ENCODE assay signal across 8 cellular contexts in the genomic region with DNA sequence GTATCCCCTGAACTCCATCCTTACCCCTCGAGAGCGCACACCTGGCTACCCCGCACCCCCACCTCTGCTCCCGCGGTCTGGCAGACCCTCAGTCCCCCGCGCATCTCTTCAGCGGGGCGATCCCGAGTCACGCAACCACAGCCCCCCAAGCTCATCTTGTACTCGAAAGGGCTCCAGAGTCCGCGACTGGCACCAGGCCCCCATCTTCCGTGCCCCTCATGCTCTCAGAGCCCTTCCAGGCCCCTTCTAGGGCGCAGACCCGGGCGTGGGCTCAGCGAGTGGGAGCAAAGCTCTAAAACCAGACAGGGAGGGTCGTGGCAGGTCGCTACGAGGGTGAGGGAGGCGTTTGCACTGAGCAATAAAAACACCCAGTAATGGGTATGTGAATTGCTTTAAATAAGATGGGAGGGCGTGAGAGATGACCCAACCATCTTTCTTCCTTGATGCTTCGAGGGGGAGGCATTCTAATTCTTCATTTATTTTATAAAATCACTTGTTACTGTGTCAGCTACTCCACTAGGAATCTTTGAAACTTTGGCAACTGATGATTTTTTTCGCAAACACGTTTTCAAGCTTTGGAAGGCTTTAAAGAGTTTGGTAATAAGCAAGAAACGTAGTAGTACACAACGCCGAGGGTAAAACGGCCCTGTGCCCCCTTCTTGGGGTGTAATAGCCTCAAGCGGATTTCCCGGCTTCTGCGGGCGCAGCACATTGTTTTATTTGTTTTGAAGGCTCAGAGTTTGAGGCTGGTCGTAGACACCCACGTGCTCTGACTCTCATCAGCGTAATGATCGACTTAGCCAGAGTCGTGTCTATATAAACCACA. TPM values are rescaled to one million over a fixed set of nuclear protein-coding genes. Genes with fewer than 3 reads are reported as not detected.
A peak's percentile ranks its signal among the peaks of the same experiment; 100 is the strongest.
DNase-seq lines count a peak whose midpoint lies in the region; ATAC-seq lines count a peak whose summit lies in the region.

No MANE protein-coding gene starts in this region.

- peaks cover 67% of the 10 kb centered on the region for H3K27me3 ChIP-seq in NT2/D1 (ENCODE audit: insufficient read depth, insufficient read length)
- H3K27me3 ChIP-seq in Karpas-422 (ENCODE audit: low read length): no peaks in the 10 kb centered on the region

- no peaks in the 10 kb centered on the region for H3K9me3 ChIP-seq in NT2/D1 (ENCODE audit: insufficient read depth, low read length)
- H3K9me3 ChIP-seq in Karpas-422 (ENCODE audit: low read length): no peaks in the 10 kb centered on the region

- no peaks in the 10 kb centered on the region for H4K20me1 ChIP-seq in Karpas-422 (ENCODE audit: insufficient read depth, low read depth, low read length)

- H3K9ac ChIP-seq in NT2/D1 (ENCODE audit: insufficient read length, low read depth) (peak overlapping the region; percentile 61), Karpas-422 (ENCODE audit: low read length) (no peak overlapping the region)

- H3K79me2 ChIP-seq in Karpas-422 (ENCODE audit: low read length): no peaks in the 10 kb centered on the region

- no peaks in the 10 kb centered on the region for H3K4me1 ChIP-seq in NT2/D1 (ENCODE audit: insufficient read depth, insufficient read length)
- peaks cover 13% of the 10 kb centered on the region for H3K4me1 ChIP-seq in Karpas-422 (ENCODE audit: low read length)

- DNase-seq in DMS53 treated with DMSO at 0.1 percent for 48 hours (lab: John Stamatoyannopoulos, UW; ENCODE audit: unreplicated experiment) (peak; percentile 15), NT2/D1 (ENCODE audit: low read depth, low spot score) (no peak), iris pigment epithelial cell (ENCODE audit: low read depth) (peak; percentile 76), Karpas-422 (no peak), superior temporal gyrus (ENCODE audit: extremely low spot score) (no peak)
- peak; percentile 60 for DNase-seq in activated naive CD8-positive, alpha-beta T cell treated with anti-CD3 and anti-CD28 coated beads for 36 hours
- peak; percentile 76 for DNase-seq in stimulated activated CD4-positive, alpha-beta T cell treated with anti-CD3 and anti-CD28 coated beads, Interleukin-4, amount 100 ng/mL, for 24 hours

- H3K4me3 ChIP-seq in NT2/D1 (ENCODE audit: insufficient read length, low read depth) (peak overlapping the region; percentile 30), Karpas-422 (ENCODE audit: low read length) (no peak overlapping the region)

- peak overlapping the region; percentile 88 for H3K27ac Mint-ChIP-seq in activated naive CD8-positive, alpha-beta T cell treated with anti-CD3 and anti-CD28 coated beads for 36 hours

- peaks cover 3% of the 10 kb centered on the region for H3K27me3 Mint-ChIP-seq in activated naive CD8-positive, alpha-beta T cell treated with anti-CD3 and anti-CD28 coated beads for 36 hours

- H3K36me3 ChIP-seq in NT2/D1 (ENCODE audit: insufficient read depth, insufficient read length, low read length): no peaks in the 10 kb centered on the region
- no peaks in the 10 kb centered on the region for H3K36me3 ChIP-seq in Karpas-422 (ENCODE audit: insufficient read depth, low read length)

- no peak overlapping the region for H3K4me2 ChIP-seq in Karpas-422 (ENCODE audit: low read depth, low read length, poor library complexity, severe bottlenecking)

- peaks cover 52% of the 10 kb centered on the region for H3K4me1 Mint-ChIP-seq in activated naive CD8-positive, alpha-beta T cell treated with anti-CD3 and anti-CD28 coated beads for 36 hours

- no peak overlapping the region for H3K27ac ChIP-seq in Karpas-422 (ENCODE audit: low read length)

- H3K9me2 ChIP-seq in Karpas-422 (replicated peaks; ENCODE audit: insufficient read depth, low read length): no peaks in the 10 kb centered on the region

- no peaks in the 10 kb centered on the region for H3K9me3 Mint-ChIP-seq in activated naive CD8-positive, alpha-beta T cell treated with anti-CD3 and anti-CD28 coated beads for 36 hours

- H3K4me3 Mint-ChIP-seq in activated naive CD8-positive, alpha-beta T cell treated with anti-CD3 and anti-CD28 coated beads for 36 hours: peak overlapping the region; percentile 95

- H2AFZ ChIP-seq in Karpas-422 (ENCODE audit: low read length): no peak overlapping the region

- peaks cover 2% of the 10 kb centered on the region for H3K36me3 Mint-ChIP-seq in activated naive CD8-positive, alpha-beta T cell treated with anti-CD3 and anti-CD28 coated beads for 36 hours

- no peak for ATAC-seq in HG03108 (IDR thresholded peaks at IDR 0.05; ENCODE audit: unreplicated experiment)

RNA-seq across cellular contexts. Expression of a gene that starts 42.6 kb away (rescaled TPM):
- 10 to 100 TPM; 13.6 to 14.4 TPM for total RNA-seq in activated naive CD8-positive, alpha-beta T cell treated with anti-CD3 and anti-CD28 coated beads for 36 hours
- 2.0 and 2.6 TPM in 2 replicates for total RNA-seq in Karpas-422 (2014; rRNA removed; shearing (Covaris generic); ENCODE audit: low replicate concordance)

Comparison
In these comparisons a context has a peak if more than half of its experiments do, and no peak if none do; other contexts are left out.
1. DNase-seq: peak in DMS53 treated with DMSO at 0.1 percent for 48 hours (single experiment), activated naive CD8-positive, alpha-beta T cell treated with anti-CD3 and anti-CD28 coated beads for 36 hours (single experiment), iris pigment epithelial cell (single experiment) and stimulated activated CD4-positive, alpha-beta T cell treated with anti-CD3 and anti-CD28 coated beads, Interleukin-4, amount 100 ng/mL, for 24 hours (single experiment); none in NT2/D1 (single experiment), Karpas-422 (single experiment) and superior temporal gyrus (single experiment).